Comparison of ENCODE assay signal across 8 cellular contexts in the genomic region with DNA sequence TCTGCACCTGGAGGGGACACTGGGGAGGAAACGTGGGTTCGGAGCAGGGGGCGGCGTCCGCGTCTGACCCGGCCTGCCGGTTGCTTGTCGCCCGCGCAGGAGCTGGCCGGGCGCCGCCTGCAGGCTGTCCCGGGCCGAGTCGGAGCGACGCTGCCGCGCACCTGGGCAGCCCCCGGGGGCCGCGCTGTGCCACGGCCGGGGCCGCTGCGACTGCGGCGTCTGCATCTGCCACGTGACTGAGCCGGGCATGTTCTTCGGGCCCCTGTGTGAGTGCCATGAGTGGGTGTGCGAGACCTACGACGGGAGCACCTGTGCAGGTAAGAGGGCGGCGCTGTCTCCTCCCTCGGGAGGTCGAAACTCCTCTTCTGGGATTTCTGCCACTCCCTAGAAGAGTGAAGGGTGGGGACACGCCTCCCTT. TPM values are rescaled to one million over a fixed set of nuclear protein-coding genes. Genes with fewer than 3 reads are reported as not detected.
DNase-seq lines count a peak whose midpoint lies in the region; ATAC-seq lines count a peak whose summit lies in the region.

No MANE protein-coding gene starts in this region.

- H3K79me1 ChIP-seq in neuronal stem cell (ENCODE audit: low read depth, low read length): no peaks in the 10 kb centered on the region

- H3K14ac ChIP-seq in neuronal stem cell (ENCODE audit: low read length): peak overlapping the region; percentile 28

- H3K4me3 ChIP-seq in effector memory CD4-positive, alpha-beta T cell (ENCODE audit: insufficient read depth, low read depth, low read length, poor library complexity, severe bottlenecking): peak overlapping the region; percentile 25
- H3K4me3 ChIP-seq in neuronal stem cell (ENCODE audit: low read length in 2 of 2): no peak overlapping the region

- H3K36me3 ChIP-seq in effector memory CD4-positive, alpha-beta T cell (ENCODE audit: control insufficient read depth, insufficient read depth, low read length): no peaks in the 10 kb centered on the region
- H3K36me3 ChIP-seq in neuronal stem cell (replicated peaks in 1 of 2; ENCODE audit: control insufficient read depth in 2 of 2, insufficient read depth in 2 of 2, low read length in 2 of 2): no peaks in the 10 kb centered on the region

- in situ Hi-C loops in KBM-7 (cut with MboI; ENCODE audit: low pct_unique_long_range_greater_than_20kb, low sequenced_read_pairs): no loop called here

- H2BK5ac ChIP-seq in neuronal stem cell (ENCODE audit: low read length): no peak overlapping the region

- H3K4me1 ChIP-seq in effector memory CD4-positive, alpha-beta T cell (ENCODE audit: control insufficient read depth, insufficient read depth, low read length, poor library complexity, severe bottlenecking): no peaks in the 10 kb centered on the region
- H3K4me1 ChIP-seq in neuronal stem cell (ENCODE audit: control insufficient read depth in 2 of 2, insufficient read depth in 1 of 2, low read depth in 1 of 2, low read length in 2 of 2): no peaks in the 10 kb centered on the region

- no peak overlapping the region for H3K23ac ChIP-seq in neuronal stem cell (ENCODE audit: low read depth, low read length, poor library complexity)

- H3K18ac ChIP-seq in neuronal stem cell (ENCODE audit: low read length): peak overlapping the region; percentile 13

- no peak overlapping the region for H4K91ac ChIP-seq in neuronal stem cell (ENCODE audit: low read depth, low read length, poor library complexity)

- H4K8ac ChIP-seq in neuronal stem cell (ENCODE audit: low read depth, low read length): no peak overlapping the region

- WGBS in neuronal stem cell (ENCODE audit: extremely low coverage in 2 of 2, insufficient read length in 2 of 2, insufficient replicate concordance in 1 of 2), 2 donors: no CpG with 5 or more reads among the region's 41 CpGs

- no peak overlapping the region for H2BK15ac ChIP-seq in neuronal stem cell (ENCODE audit: low read length)

- no peaks in the 10 kb centered on the region for H3K9me3 ChIP-seq in effector memory CD4-positive, alpha-beta T cell (ENCODE audit: control insufficient read depth, low read length)
- H3K9me3 ChIP-seq in neuronal stem cell (replicated peaks in 1 of 2; ENCODE audit: control insufficient read depth in 2 of 2, insufficient read depth in 1 of 2, low read depth in 1 of 2, low read length in 2 of 2): no peaks in the 10 kb centered on the region

- intact Hi-C loops in posterior vena cava (cut with DNase I): loop anchor here (10.0 kb wide), 2 partner anchors 59 to 149 kb away; no protein-coding TSS in a partner anchor

- no peak overlapping the region for H3K4me2 ChIP-seq in neuronal stem cell (ENCODE audit: insufficient read depth, low read length, poor library complexity, severe bottlenecking)

- H2AK5ac ChIP-seq in neuronal stem cell (ENCODE audit: low read depth, low read length): peak overlapping the region; percentile 74

- no peak overlapping the region for H2BK120ac ChIP-seq in neuronal stem cell (ENCODE audit: low read depth, low read length)

- no peak overlapping the region for H3K9ac ChIP-seq in neuronal stem cell (ENCODE audit: low read depth, low read length, poor library complexity)

- no peak for DNase-seq in effector memory CD4-positive, alpha-beta T cell
- DNase-seq in neuronal stem cell (ENCODE audit: low spot score): no peak
- DNase-seq in posterior vena cava (ENCODE audit: low spot score): no peak
- DNase-seq in NCI-H1417 (lab: John Stamatoyannopoulos, UW): no peak
- DNase-seq in KBM-7: no peak
- no peak for DNase-seq in NCI-H1694 (lab: John Stamatoyannopoulos, UW)

- H3K27me3 ChIP-seq in effector memory CD4-positive, alpha-beta T cell (replicated peaks; ENCODE audit: control insufficient read depth, insufficient read depth, low read length, poor library complexity, severe bottlenecking): no peaks in the 10 kb centered on the region
- no peaks in the 10 kb centered on the region for H3K27me3 ChIP-seq in neuronal stem cell (ENCODE audit: control insufficient read depth in 3 of 3, insufficient read depth in 3 of 3, low read depth in 1 of 3, low read length in 3 of 3)

- no peak overlapping the region for H3K27ac ChIP-seq in effector memory CD4-positive, alpha-beta T cell (ENCODE audit: insufficient read depth, low read length, poor library complexity, severe bottlenecking)
- H3K27ac ChIP-seq in neuronal stem cell (replicated peaks; ENCODE audit: low read length): no peak overlapping the region

- no peak overlapping the region for H2BK12ac ChIP-seq in neuronal stem cell (ENCODE audit: low read length)

- no peak overlapping the region for H2AFZ ChIP-seq in neuronal stem cell (ENCODE audit: low read length)

- H3K4ac ChIP-seq in neuronal stem cell (ENCODE audit: low read length): no peak overlapping the region

- ATAC-seq in GM19351 (IDR thresholded peaks at IDR 0.05; ENCODE audit: unreplicated experiment) (peak; percentile 50), HG03439 (IDR thresholded peaks at IDR 0.05; ENCODE audit: unreplicated experiment) (peak; percentile 36)

RNA-seq across cellular contexts. Expression of a gene that starts 1.3 kb away (rescaled TPM):
- not detected for polyA plus RNA-seq in neuronal stem cell (2013, experiment 1 of 2)
- not detected for polyA plus RNA-seq in neuronal stem cell (2013, experiment 2 of 2)
- total RNA-seq in posterior vena cava: 100 to 1,000 TPM in 1 of 2 donors, 10 to 100 TPM in 1; 75.1 to 118 TPM

RNA-seq across cellular contexts. Expression of a gene that starts 37.5 kb away (rescaled TPM):
- 0.32 TPM for polyA plus RNA-seq in neuronal stem cell (2013, experiment 1 of 2)
- 0.32 TPM for polyA plus RNA-seq in neuronal stem cell (2013, experiment 2 of 2)
- 10 to 100 TPM; 17.0 to 18.9 TPM for total RNA-seq in posterior vena cava
